Comparison of ENCODE assay signal across 16 cellular contexts in the genomic region with DNA sequence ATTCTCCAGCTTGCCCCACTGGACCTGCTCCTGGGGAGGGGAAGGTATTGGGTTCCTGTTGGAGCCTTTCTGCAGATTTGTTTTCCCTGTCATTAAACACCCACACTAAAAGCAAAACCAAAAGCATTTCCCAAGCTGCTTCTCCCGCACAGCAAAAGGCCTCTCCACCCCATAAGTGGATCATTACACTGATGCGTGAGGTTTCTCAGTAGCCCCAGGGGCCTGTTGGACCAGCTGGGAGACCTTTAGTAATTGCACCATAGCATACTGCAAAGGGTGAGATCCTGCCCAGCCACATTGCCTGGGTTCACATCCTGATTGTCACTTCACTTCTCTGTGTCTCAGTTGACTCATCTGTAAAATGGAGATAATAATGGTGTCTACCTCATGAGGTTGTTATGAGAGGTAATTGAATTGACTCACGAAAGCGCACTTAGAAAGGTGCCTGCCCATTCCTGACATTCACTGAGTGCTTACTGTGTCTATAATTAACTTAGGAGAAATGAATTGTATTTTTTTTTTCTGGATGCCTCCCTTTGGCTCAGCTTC. TPM values are rescaled to one million over a fixed set of nuclear protein-coding genes. Genes with fewer than 3 reads are reported as not detected.
DNase-seq lines count a peak whose midpoint lies in the region; ATAC-seq and TF ChIP-seq lines count a peak whose summit lies in the region.
"Had no signal": no experiment of that assay in that cellular context is flagged by ENCODE, and none has a peak within 500 bp of the region (broad histone marks: within the 10 kb centered on the region; RNA-seq: fewer than 3 reads in every experiment).

No MANE protein-coding gene starts in this region.

- TF ChIP-seq CTCF in left ventricle myocardium inferior (IDR thresholded peaks at IDR 0.05; ENCODE audit: borderline replicate concordance) = no peak
- no peak for TF ChIP-seq CTCF in heart left ventricle (IDR thresholded peaks at IDR 0.05)
- no peak for TF ChIP-seq CTCF in epithelial cell of esophagus (IDR thresholded peaks at IDR 0.05; ENCODE audit: insufficient read depth, low read depth, low read length, missing control alignments)
- no peak for TF ChIP-seq CTCF in gastrocnemius medialis (IDR thresholded peaks at IDR 0.05 in 4 of 5, conservative IDR thresholded peaks at IDR 0.05 in 1 of 5)

- intact Hi-C loops in left ventricle myocardium inferior (cut with micrococcal nuclease) = no loop called here
- intact Hi-C loops in heart left ventricle (cut with DNase I) = no loop called here
- intact Hi-C loops in gastrocnemius medialis (cut with DNase I; ENCODE audit: low total_unique reads) = no loop called here

- TF ChIP-seq POLR2A in heart left ventricle (IDR thresholded peaks at IDR 0.05) (no peak), gastrocnemius medialis (IDR thresholded peaks at IDR 0.05) (no peak)

- H3K4me3 ChIP-seq in left ventricle myocardium inferior = no peak overlapping the region
- no peak overlapping the region for H3K4me3 ChIP-seq in heart left ventricle
- no peak overlapping the region for H3K4me3 ChIP-seq in epithelial cell of esophagus (ENCODE audit: low read length)
- no peak overlapping the region for H3K4me3 ChIP-seq in gastrocnemius medialis
- H3K4me3 ChIP-seq: SJCRH30 had no signal

- ATAC-seq in heart left ventricle = no peak
- no peak for ATAC-seq in HG03135 (IDR thresholded peaks at IDR 0.05; ENCODE audit: unreplicated experiment)
- no peak for ATAC-seq in HG02981 (IDR thresholded peaks at IDR 0.05; ENCODE audit: unreplicated experiment)
- ATAC-seq in gastrocnemius medialis = no peak

- no peaks in the 10 kb centered on the region for H3K27me3 ChIP-seq in left ventricle myocardium inferior (ENCODE audit: low read depth)
- no peaks in the 10 kb centered on the region for H3K27me3 ChIP-seq in heart left ventricle
- no peaks in the 10 kb centered on the region for H3K27me3 ChIP-seq in gastrocnemius medialis
- H3K27me3 ChIP-seq: SJCRH30 had no signal

- H3K4me1 ChIP-seq in left ventricle myocardium inferior (peaks cover 51% of the 10 kb centered on the region), heart left ventricle (peaks cover 0 to 3% (median 0%) of the 10 kb centered on the region in 12 donors), gastrocnemius medialis (no peaks in the 10 kb centered on the region)

- peak overlapping the region; percentile 8 for H3K27ac ChIP-seq in left ventricle myocardium inferior (replicated peaks)
- H3K27ac ChIP-seq in heart left ventricle = no peak overlapping the region
- no peak overlapping the region for H3K27ac ChIP-seq in gastrocnemius medialis
- H3K27ac ChIP-seq: RWPE1, SJCRH30 had no signal

- in situ Hi-C loops in gastrocnemius medialis (cut with MboI; ENCODE audit: low sequenced_read_pairs in 4 of 4) = no loop called here

- WGBS in heart left ventricle, 4 donors = 61 to 81% (median 69%) methylated on average over 4 of the region's 4 CpGs

- DNase-seq in left ventricle myocardium inferior (no peak), heart left ventricle (no peak), NCI-H2081 (lab: John Stamatoyannopoulos, UW) (peak; percentile 44 to 89), epithelial cell of esophagus (ENCODE audit: low read depth) (peak; percentile 45), gastrocnemius medialis (no peak)
- DNase-seq: ACHN; CD4-positive, CD25-positive, alpha-beta regulatory T cell; DMS79 treated with DMSO at 0.1 percent for 48 hours; MM.1S; OCI-M1; SJCRH30 had no signal

- H3K9me3 ChIP-seq in left ventricle myocardium inferior (replicated peaks) (no peaks in the 10 kb centered on the region), heart left ventricle (no peaks in the 10 kb centered on the region), gastrocnemius medialis (no peaks in the 10 kb centered on the region)
- H3K9me3 ChIP-seq: SJCRH30 had no signal

- peaks cover 28% of the 10 kb centered on the region for H3K36me3 ChIP-seq in left ventricle myocardium inferior
- H3K36me3 ChIP-seq in heart left ventricle = no peaks in the 10 kb centered on the region
- peaks cover 0 to 12% of the 10 kb centered on the region in 2 donors for H3K36me3 ChIP-seq in gastrocnemius medialis
- H3K36me3 ChIP-seq: SJCRH30 had no signal

RNA-seq across cellular contexts. Expression of gene TOGARAM2, which starts 43.9 kb away (rescaled TPM):
- total RNA-seq in left ventricle myocardium inferior (51.9 TPM), heart left ventricle (10 to 100 TPM in 3 of 9 donors, 1 to 10 TPM in 5, under 1 TPM in 1; 0.24 to 23.5 (median 6.2) TPM), gastrocnemius medialis (10 to 100 TPM in 3 of 4 donors, 1 to 10 TPM in 1; 6.4 to 64.4 (median 24.3) TPM)
- 10 to 100 TPM in 1 of 2 donors, 1 to 10 TPM in 1; 5.5 to 23.9 TPM for polyA plus RNA-seq in heart left ventricle
- total RNA-seq: NCI-H460 had no signal

RNA-seq across cellular contexts. Expression of gene PCARE, which starts 49.4 kb away (rescaled TPM):
- total RNA-seq in left ventricle myocardium inferior (0.74 TPM), heart left ventricle (1 to 10 TPM in 4 of 9 donors, under 1 TPM in 5; 0.61 to 2.4 (median 0.87) TPM), gastrocnemius medialis (1 to 10 TPM in 1 of 4 donors, under 1 TPM in 2, not detected in 1; 0.03 to 1.3 (median 0.36) TPM)
- 1 to 10 TPM in 1 of 2 donors, under 1 TPM in 1; 0.10 to 1.6 TPM for polyA plus RNA-seq in heart left ventricle
- total RNA-seq: CD4-positive, CD25-positive, alpha-beta regulatory T cell; H1; NCI-H460 had no signal
- polyA plus RNA-seq: CD4-positive, CD25-positive, alpha-beta regulatory T cell; H1 had no signal

Comparison
In these comparisons a context has a peak if more than half of its experiments do, and no peak if none do; other contexts are left out.
1. DNase-seq: peak in NCI-H2081 (2 of 2) and epithelial cell of esophagus (single experiment); none in left ventricle myocardium inferior (single experiment), heart left ventricle (0 of 5) and gastrocnemius medialis (0 of 2).